ENCODE assay signal across 1 cellular context in the genomic region with DNA sequence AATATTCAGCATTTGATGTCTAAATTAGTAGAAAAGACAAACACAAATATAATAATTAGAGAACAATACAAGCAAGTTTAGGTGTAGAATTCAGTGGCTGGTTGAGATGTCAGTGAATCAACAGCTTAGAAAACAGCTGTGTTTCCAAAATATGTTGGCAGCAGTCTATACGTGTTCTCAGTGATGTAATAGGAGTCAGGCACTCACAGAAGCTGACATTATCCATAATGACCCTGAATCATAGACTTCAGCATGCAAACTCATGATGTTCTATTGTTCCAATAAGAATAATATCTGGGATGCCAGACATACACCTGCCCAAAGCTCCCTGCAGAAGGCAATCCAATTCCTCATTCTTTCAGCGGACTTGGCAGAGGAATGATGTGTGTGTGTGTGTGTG.
TF ChIP-seq lines count a peak whose summit lies in the region.

No MANE protein-coding gene starts in this region.

TF ChIP-seq in IMR-90, 13 proteins besides CTCF, POLR2A, EP300 and RAD21:
- no peak for TF ChIP-seq BHLHE40 (IDR thresholded peaks at IDR 0.05; ENCODE audit: low read depth, low read length)
- TF ChIP-seq MAFK (IDR thresholded peaks at IDR 0.05; ENCODE audit: low read depth, low read length) = no peak
- TF ChIP-seq, protein P1, sequence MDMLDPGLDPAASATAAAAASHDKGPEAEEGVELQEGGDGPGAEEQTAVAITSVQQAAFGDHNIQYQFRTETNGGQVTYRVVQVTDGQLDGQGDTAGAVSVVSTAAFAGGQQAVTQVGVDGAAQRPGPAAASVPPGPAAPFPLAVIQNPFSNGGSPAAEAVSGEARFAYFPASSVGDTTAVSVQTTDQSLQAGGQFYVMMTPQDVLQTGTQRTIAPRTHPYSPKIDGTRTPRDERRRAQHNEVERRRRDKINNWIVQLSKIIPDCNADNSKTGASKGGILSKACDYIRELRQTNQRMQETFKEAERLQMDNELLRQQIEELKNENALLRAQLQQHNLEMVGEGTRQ (IDR thresholded peaks at IDR 0.05; ENCODE audit: low read depth, low read length) = no peak
- TF ChIP-seq CEBPB (IDR thresholded peaks at IDR 0.05; ENCODE audit: low read depth, low read length) = no peak
- no peak for TF ChIP-seq RCOR1 (IDR thresholded peaks at IDR 0.05; ENCODE audit: insufficient replicate concordance, low read length)
- TF ChIP-seq MAZ (IDR thresholded peaks at IDR 0.05; ENCODE audit: borderline replicate concordance, low read depth, low read length) = no peak
- TF ChIP-seq, protein P2, sequence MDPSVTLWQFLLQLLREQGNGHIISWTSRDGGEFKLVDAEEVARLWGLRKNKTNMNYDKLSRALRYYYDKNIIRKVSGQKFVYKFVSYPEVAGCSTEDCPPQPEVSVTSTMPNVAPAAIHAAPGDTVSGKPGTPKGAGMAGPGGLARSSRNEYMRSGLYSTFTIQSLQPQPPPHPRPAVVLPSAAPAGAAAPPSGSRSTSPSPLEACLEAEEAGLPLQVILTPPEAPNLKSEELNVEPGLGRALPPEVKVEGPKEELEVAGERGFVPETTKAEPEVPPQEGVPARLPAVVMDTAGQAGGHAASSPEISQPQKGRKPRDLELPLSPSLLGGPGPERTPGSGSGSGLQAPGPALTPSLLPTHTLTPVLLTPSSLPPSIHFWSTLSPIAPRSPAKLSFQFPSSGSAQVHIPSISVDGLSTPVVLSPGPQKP (IDR thresholded peaks at IDR 0.05; ENCODE audit: borderline replicate concordance, low read depth, low read length) = no peak
- TF ChIP-seq NFE2L2 (IDR thresholded peaks at IDR 0.05; ENCODE audit: low read depth, low read length) = no peak
- no peak for TF ChIP-seq RFX5 (IDR thresholded peaks at IDR 0.05; ENCODE audit: low read depth, low read length)
- no peak for TF ChIP-seq FOS (IDR thresholded peaks at IDR 0.05; ENCODE audit: low read depth, low read length)
- TF ChIP-seq CHD1 (IDR thresholded peaks at IDR 0.05; ENCODE audit: low read depth, low read length) = no peak
- no peak for TF ChIP-seq MXI1 (IDR thresholded peaks at IDR 0.05; ENCODE audit: borderline replicate concordance, low read depth, low read length)
- TF ChIP-seq SMC3 (IDR thresholded peaks at IDR 0.05; ENCODE audit: low read depth, low read length) = no peak
